ENCODE assay signal across 14 cellular contexts in the genomic region with DNA sequence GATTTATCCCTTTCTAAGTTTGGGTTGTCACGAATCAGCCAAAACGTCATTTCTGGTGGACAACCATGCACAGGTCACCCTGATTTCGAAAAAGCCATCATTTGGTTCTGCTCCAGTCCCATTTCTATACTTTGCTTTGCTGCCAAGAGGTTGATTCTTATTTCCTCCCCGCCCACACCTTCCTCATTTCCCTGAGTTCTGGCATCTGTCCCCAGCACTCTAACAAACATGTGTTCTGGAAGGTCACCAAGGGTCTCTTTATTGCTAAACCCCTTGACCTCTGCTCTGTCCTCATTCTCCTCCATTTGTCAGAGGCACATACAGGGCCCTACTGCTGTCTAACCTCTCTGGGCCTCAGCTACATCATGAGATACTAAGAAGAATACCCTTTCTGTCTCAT. TPM values are rescaled to one million over a fixed set of nuclear protein-coding genes. Genes with fewer than 3 reads are reported as not detected.
"Had no signal": no experiment of that assay in that cellular context is flagged by ENCODE, and none has a peak within 500 bp of the region (broad histone marks: within the 10 kb centered on the region; RNA-seq: fewer than 3 reads in every experiment).

No MANE protein-coding gene starts in this region.

- H3K4me1 ChIP-seq: pancreas had no signal

- H3K9me3 ChIP-seq: pancreas, spleen had no signal

- H3K36me3 ChIP-seq: pancreas, spleen had no signal

- H3K27ac ChIP-seq: pancreas, spleen had no signal

- ATAC-seq: activated T-helper 17 cell treated with anti-CD3 and anti-CD28 coated beads, Interleukin-2, amount 50 U/mL, for 72 hours; left cardiac atrium; T-cell; WTC11 had no signal

- DNase-seq: activated CD4-positive, alpha-beta T cell treated with anti-CD3 and anti-CD28 coated beads, Interleukin-2, amount 10 ng/mL, durations not matched to agents 24 days and 14 days; activated CD8-positive, alpha-beta memory T cell treated with anti-CD3 and anti-CD28 coated beads for 24 hours; activated naive CD4-positive, alpha-beta T cell treated with anti-CD3 and anti-CD28 coated beads, Interleukin-2, amount 10 ng/mL, durations not matched to agents 7 days and 5 days; cortex of kidney; erythroblast; glutamatergic neuron; left cardiac atrium; pancreas; spleen; stimulated activated CD4-positive, alpha-beta T cell treated with anti-CD3 and anti-CD28 coated beads, Interleukin-2, amount 100 ng/mL, for 24 hours; stimulated activated naive CD4-positive, alpha-beta T cell; T-cell had no signal

- H3K4me3 ChIP-seq: pancreas, spleen had no signal

- H3K27me3 ChIP-seq: pancreas, spleen had no signal

RNA-seq across cellular contexts. Expression of a gene that starts 36.4 kb away (rescaled TPM):
- total RNA-seq: activated T-helper 17 cell treated with anti-CD3 and anti-CD28 coated beads, Interleukin-2, amount 50 U/mL, for 72 hours had no signal
